ENCODE assay signal across 8 cellular contexts in genomic region chr1:12595839-12596821, GRCh38. TPM values are rescaled to one million over a fixed set of nuclear protein-coding genes. Genes with fewer than 3 reads are reported as not detected.
DNase-seq lines count a peak whose midpoint lies in the region; ATAC-seq, FAIRE-seq and TF ChIP-seq lines count a peak whose summit lies in the region.

No MANE protein-coding gene starts in this region.

- ATAC-seq in activated naive CD8-positive, alpha-beta T cell treated with anti-CD3 and anti-CD28 coated beads, Interleukin-2, amount 50 U/mL, for 24 hours, result peak; percentile 55
- peak; percentile 73 for ATAC-seq in Right ventricle myocardium superior (ENCODE audit: poor library complexity)
- peak; percentile 76 for ATAC-seq in omental fat pad (ENCODE audit: low FRiP score)
- ATAC-seq in GM19351 (IDR thresholded peaks at IDR 0.05; ENCODE audit: unreplicated experiment), result no peak
- ATAC-seq in GM19467 (IDR thresholded peaks at IDR 0.05; ENCODE audit: unreplicated experiment), result no peak

- peaks cover 10% of the 10 kb centered on the region for H3K36me3 ChIP-seq in HUES48 (ENCODE audit: control insufficient read depth, insufficient read depth, low read length)

- no peak for FAIRE-seq in GM12892 (lab: Jason Lieb, UNC)

- no peaks in the 10 kb centered on the region for H3K9me3 Mint-ChIP-seq in activated naive CD8-positive, alpha-beta T cell treated with anti-CD3 and anti-CD28 coated beads, Interleukin-2, amount 50 U/mL, for 24 hours

- TF ChIP-seq POLR2A in GM12892 (IDR thresholded peaks at IDR 0.05; ENCODE audit: low read depth, low read length), result no peak

- H3K27ac Mint-ChIP-seq in activated naive CD8-positive, alpha-beta T cell treated with anti-CD3 and anti-CD28 coated beads, Interleukin-2, amount 50 U/mL, for 24 hours, result no peak overlapping the region

- intact Hi-C loops in Right ventricle myocardium superior (cut with DNase I), result no loop called here

- H3K27ac ChIP-seq in HUES48 (ENCODE audit: low read depth, low read length), result peak overlapping the region; percentile 51

- peak overlapping the region; percentile 67 for H3K4me3 ChIP-seq in HUES48 (ENCODE audit: low read depth, low read length)

- no peak for TF ChIP-seq CTCF in omental fat pad (IDR thresholded peaks at IDR 0.05)

- no peaks in the 10 kb centered on the region for H3K9me3 ChIP-seq in HUES48 (ENCODE audit: control insufficient read depth, insufficient read depth, low read length)

- H3K27me3 ChIP-seq in HUES48 (ENCODE audit: control insufficient read depth, insufficient read depth, low read length), result no peaks in the 10 kb centered on the region; the same call in 1 of the 2 replicates

- H3K27me3 Mint-ChIP-seq in activated naive CD8-positive, alpha-beta T cell treated with anti-CD3 and anti-CD28 coated beads, Interleukin-2, amount 50 U/mL, for 24 hours, result no peaks in the 10 kb centered on the region

- peak overlapping the region; percentile 63 for H3K4me3 Mint-ChIP-seq in activated naive CD8-positive, alpha-beta T cell treated with anti-CD3 and anti-CD28 coated beads, Interleukin-2, amount 50 U/mL, for 24 hours

- H3K9ac ChIP-seq in HUES48 (ENCODE audit: low read depth, low read length), result no peak overlapping the region

- H3K4me1 ChIP-seq in HUES48 (ENCODE audit: control insufficient read depth, insufficient read depth, low read length), result peaks cover 51% of the 10 kb centered on the region

- DNase-seq in GM04504 (ENCODE audit: low read depth) (peak; percentile 99), Right ventricle myocardium superior (peak; percentile 96), omental fat pad (ENCODE audit: low spot score) (no peak), GM12892 (ENCODE audit: insufficient read length) (no peak)
- peak; percentile 42 for DNase-seq in activated naive CD8-positive, alpha-beta T cell treated with anti-CD3 and anti-CD28 coated beads, Interleukin-2, amount 50 U/mL, for 24 hours

- H3K36me3 Mint-ChIP-seq in activated naive CD8-positive, alpha-beta T cell treated with anti-CD3 and anti-CD28 coated beads, Interleukin-2, amount 50 U/mL, for 24 hours (ENCODE audit: low read depth), result peaks cover 42% of the 10 kb centered on the region

- peaks cover 62% of the 10 kb centered on the region for H3K4me1 Mint-ChIP-seq in activated naive CD8-positive, alpha-beta T cell treated with anti-CD3 and anti-CD28 coated beads, Interleukin-2, amount 50 U/mL, for 24 hours

RNA-seq across cellular contexts. Expression of gene DHRS3, which starts 21.9 kb away (rescaled TPM):
- total RNA-seq in Right ventricle myocardium superior (84.7 TPM), omental fat pad (100 to 1,000 TPM; 175 to 342 (median 227) TPM)
- polyA plus RNA-seq in GM12892 (2012; ENCODE audit: missing spikeins), result 0.64 TPM

RNA-seq across cellular contexts. Expression of gene AADACL4, which starts 47.8 kb away (rescaled TPM):
- total RNA-seq in Right ventricle myocardium superior, result not detected
- total RNA-seq in omental fat pad, result under 1 TPM in 1 of 4 donors, not detected in 3; 0.28 TPM
- polyA plus RNA-seq in GM12892 (2012; ENCODE audit: missing spikeins), result not detected

Comparison
In these comparisons a context has a peak if more than half of its experiments do, and no peak if none do; other contexts are left out.
1. DNase-seq: peak in GM04504 (single experiment), activated naive CD8-positive, alpha-beta T cell treated with anti-CD3 and anti-CD28 coated beads, Interleukin-2, amount 50 U/mL, for 24 hours (single experiment) and Right ventricle myocardium superior (single experiment); none in omental fat pad (single experiment) and GM12892 (single experiment).
2. ATAC-seq: peak in activated naive CD8-positive, alpha-beta T cell treated with anti-CD3 and anti-CD28 coated beads, Interleukin-2, amount 50 U/mL, for 24 hours (single experiment), Right ventricle myocardium superior (single experiment) and omental fat pad (single experiment); none in GM19351 (single experiment) and GM19467 (single experiment).